1 cellular context compared by ENCODE assay signal in the genomic region with DNA sequence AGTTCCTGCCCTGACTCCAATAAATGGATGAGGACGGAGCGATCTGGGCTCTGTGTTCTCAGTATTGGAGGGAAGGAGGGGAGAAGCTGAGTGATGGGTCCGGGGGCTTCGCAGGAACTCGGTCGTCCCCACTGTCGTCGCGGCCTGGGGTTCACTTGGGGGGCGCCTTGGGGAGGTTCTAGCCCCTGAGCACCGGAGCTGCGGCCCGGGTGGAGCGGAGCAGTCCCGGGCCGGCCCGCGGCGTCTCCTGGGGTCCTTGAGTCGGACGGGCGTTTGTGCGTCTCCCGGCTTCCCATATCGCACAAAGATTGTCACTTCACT.
TF ChIP-seq lines count a peak whose summit lies in the region.

No MANE protein-coding gene starts in this region.

TF ChIP-seq in GM23338, 12 proteins besides CTCF, POLR2A, EP300 and RAD21 (continued from another document):
- TF ChIP-seq, protein P1, sequence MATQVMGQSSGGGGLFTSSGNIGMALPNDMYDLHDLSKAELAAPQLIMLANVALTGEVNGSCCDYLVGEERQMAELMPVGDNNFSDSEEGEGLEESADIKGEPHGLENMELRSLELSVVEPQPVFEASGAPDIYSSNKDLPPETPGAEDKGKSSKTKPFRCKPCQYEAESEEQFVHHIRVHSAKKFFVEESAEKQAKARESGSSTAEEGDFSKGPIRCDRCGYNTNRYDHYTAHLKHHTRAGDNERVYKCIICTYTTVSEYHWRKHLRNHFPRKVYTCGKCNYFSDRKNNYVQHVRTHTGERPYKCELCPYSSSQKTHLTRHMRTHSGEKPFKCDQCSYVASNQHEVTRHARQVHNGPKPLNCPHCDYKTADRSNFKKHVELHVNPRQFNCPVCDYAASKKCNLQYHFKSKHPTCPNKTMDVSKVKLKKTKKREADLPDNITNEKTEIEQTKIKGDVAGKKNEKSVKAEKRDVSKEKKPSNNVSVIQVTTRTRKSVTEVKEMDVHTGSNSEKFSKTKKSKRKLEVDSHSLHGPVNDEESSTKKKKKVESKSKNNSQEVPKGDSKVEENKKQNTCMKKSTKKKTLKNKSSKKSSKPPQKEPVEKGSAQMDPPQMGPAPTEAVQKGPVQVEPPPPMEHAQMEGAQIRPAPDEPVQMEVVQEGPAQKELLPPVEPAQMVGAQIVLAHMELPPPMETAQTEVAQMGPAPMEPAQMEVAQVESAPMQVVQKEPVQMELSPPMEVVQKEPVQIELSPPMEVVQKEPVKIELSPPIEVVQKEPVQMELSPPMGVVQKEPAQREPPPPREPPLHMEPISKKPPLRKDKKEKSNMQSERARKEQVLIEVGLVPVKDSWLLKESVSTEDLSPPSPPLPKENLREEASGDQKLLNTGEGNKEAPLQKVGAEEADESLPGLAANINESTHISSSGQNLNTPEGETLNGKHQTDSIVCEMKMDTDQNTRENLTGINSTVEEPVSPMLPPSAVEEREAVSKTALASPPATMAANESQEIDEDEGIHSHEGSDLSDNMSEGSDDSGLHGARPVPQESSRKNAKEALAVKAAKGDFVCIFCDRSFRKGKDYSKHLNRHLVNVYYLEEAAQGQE (IDR thresholded peaks at IDR 0.05; ENCODE audit: unreplicated experiment), result no peak
